ENCODE assay signal across 21 cellular contexts in the genomic region with DNA sequence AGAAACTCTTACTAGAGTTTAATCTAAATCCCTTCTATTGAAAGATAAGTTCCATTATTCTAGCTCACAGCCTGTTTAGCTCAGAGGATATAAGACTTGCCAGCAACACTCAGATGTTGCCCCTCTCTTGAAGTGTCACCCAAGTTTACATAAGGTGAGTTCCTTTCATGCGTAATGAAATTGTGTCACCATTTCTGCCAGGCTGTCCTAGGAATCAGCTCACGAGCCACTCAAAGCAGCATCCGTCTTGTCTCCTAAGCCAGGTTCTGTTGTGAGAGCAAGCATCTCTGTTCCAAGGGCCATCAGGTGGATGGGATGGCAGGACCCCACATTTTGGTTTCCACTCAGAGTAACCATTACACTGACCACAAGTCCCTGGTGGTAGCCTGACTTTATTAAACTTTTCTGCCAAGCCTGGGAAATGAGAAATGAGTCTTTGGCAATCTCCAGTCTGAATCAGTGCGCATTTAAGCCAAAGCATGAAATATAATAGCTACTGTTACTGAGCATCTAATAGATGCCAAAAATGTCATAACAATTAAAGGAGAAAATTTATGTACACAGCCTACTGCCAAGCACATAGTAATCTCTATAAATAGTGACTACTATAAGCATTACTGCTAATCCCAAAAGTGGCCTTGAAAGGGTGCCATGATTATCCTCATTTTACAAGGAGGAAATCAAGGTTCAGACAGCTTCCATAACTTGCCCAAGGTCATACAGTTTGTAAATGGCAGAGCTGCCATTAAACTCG.
DNase-seq lines count a peak whose midpoint lies in the region; ATAC-seq, FAIRE-seq and TF ChIP-seq lines count a peak whose summit lies in the region.
"Had no signal": no experiment of that assay in that cellular context is flagged by ENCODE, and none has a peak within 500 bp of the region (broad histone marks: within the 10 kb centered on the region; RNA-seq: fewer than 3 reads in every experiment).

No MANE protein-coding gene starts in this region.

- FAIRE-seq in K562 (lab: Jason Lieb, UNC), result no peak
- FAIRE-seq: GM12891, GM18507, RCC 7860 had no signal

- no peak for ATAC-seq in K562
- ATAC-seq in naive thymus-derived CD8-positive, alpha-beta T cell, result no peak

- H3K27me3 Mint-ChIP-seq in naive thymus-derived CD8-positive, alpha-beta T cell, result peaks cover 0 to 11% (median 8%) of the 10 kb centered on the region in 5 donors
- H3K27me3 Mint-ChIP-seq: B cell had no signal

- H3K4me1 ChIP-seq in K562 (replicated peaks in 1 of 2; ENCODE audit: control insufficient read depth in 2 of 2, insufficient read depth in 2 of 2, low read length in 2 of 2), result no peaks in the 10 kb centered on the region
- no peaks in the 10 kb centered on the region for H3K4me1 ChIP-seq in tibial artery

- H3K27me3 ChIP-seq in K562 (ENCODE audit: control insufficient read depth in 2 of 2, insufficient read depth in 2 of 2, low read length in 2 of 2), result no peaks in the 10 kb centered on the region
- peaks cover 0 to 3% of the 10 kb centered on the region in 2 donors for H3K27me3 ChIP-seq in tibial artery

- no peaks in the 10 kb centered on the region for H3K36me3 Mint-ChIP-seq in naive thymus-derived CD8-positive, alpha-beta T cell

- H4K20me1 ChIP-seq in K562 (replicated peaks; ENCODE audit: control insufficient read depth, insufficient read depth, low read length), result no peaks in the 10 kb centered on the region

- no peak overlapping the region for H2AFZ ChIP-seq in K562 (ENCODE audit: low read depth, low read length)

- POLR2A ChIA-PET in K562 (lab: Yijun Ruan, JAX), result no interaction called here
- POLR2A ChIA-PET in naive thymus-derived CD8-positive, alpha-beta T cell (lab: Charles Lee), result no interaction called here

- in situ Hi-C loops in K562 (cut with MboI), result no loop called here

- intact Hi-C loops in K562 (cut with micrococcal nuclease) (loop anchor here (5.0 kb wide), 1 partner anchor 49 kb away; no protein-coding TSS in a partner anchor), tibial artery (cut with DNase I; ENCODE audit: low total_unique reads) (no loop called here)

- CTCF ChIA-PET in K562 (lab: Yijun Ruan, JAX; ENCODE audit: low intra/inter-chr PET ratio), result no interaction called here

- no peak overlapping the region for H3K4me3 ChIP-seq in K562
- no peak overlapping the region for H3K4me3 ChIP-seq in retinal pigment epithelial cell (ENCODE audit: low read length)
- H3K4me3 ChIP-seq in tibial artery, result no peak overlapping the region

- DNase-seq in NCI-H2081 (lab: John Stamatoyannopoulos, UW) (peak; percentile 16 to 58), K562 (ENCODE audit: extremely low read depth in 1 of 4, low spot score in 3 of 4) (no peak), retinal pigment epithelial cell (ENCODE audit: low read depth) (peak; percentile 65), DMS114 treated with DMSO at 0.1 percent for 48 hours (lab: John Stamatoyannopoulos, UW; ENCODE audit: unreplicated experiment) (no peak), tibial artery (no peak)
- no peak for DNase-seq in naive thymus-derived CD8-positive, alpha-beta T cell
- DNase-seq: CD4-positive, alpha-beta T cell; GF-D8; HFFc6; Karpas-422; NCI-H1417 treated with DMSO at 0.1 percent for 48 hours; NCI-H1930; NCI-H2171 treated with DMSO at 0.1 percent for 48 hours; NCI-H510A; Right ventricle myocardium superior had no signal

- H3K9me3 ChIP-seq in K562 (replicated peaks; ENCODE audit: control insufficient read depth, insufficient read depth, low read depth, low read length) (no peaks in the 10 kb centered on the region), tibial artery (no peaks in the 10 kb centered on the region)

- H3K27ac ChIP-seq in K562 (ENCODE audit: extremely low read depth, low read depth, low read length) (no peak overlapping the region), tibial artery (no peak overlapping the region)

- H3K9me3 Mint-ChIP-seq in naive thymus-derived CD8-positive, alpha-beta T cell, result no peaks in the 10 kb centered on the region
- H3K9me3 Mint-ChIP-seq: CD4-positive, alpha-beta T cell; T-helper 1 cell treated with Interleukin-12 subunit alpha and Interleukin-12 subunit beta and Interleukin-4 antibody, amounts not matched to agents 30 μg/mL and 1 μg/mL, for 36 hours had no signal

- no peak for TF ChIP-seq EP300 in Ishikawa (IDR thresholded peaks at IDR 0.05; ENCODE audit: borderline replicate concordance)
- TF ChIP-seq EP300 in K562 (IDR thresholded peaks at IDR 0.05; ENCODE audit: low read length), result no peak

- TF ChIP-seq POLR2A in K562 (conservative IDR thresholded peaks at IDR 0.05), result no peak

- H3K4me1 Mint-ChIP-seq in naive thymus-derived CD8-positive, alpha-beta T cell, result no peaks in the 10 kb centered on the region
- H3K4me1 Mint-ChIP-seq: B cell had no signal

- BruUV-seq in K562 (replicated peaks; lab: Mats Ljungman, UMichigan), result no TSS peak

- H3K36me3 ChIP-seq in K562 (ENCODE audit: control insufficient read depth, insufficient read depth, low read length) (no peaks in the 10 kb centered on the region), tibial artery (no peaks in the 10 kb centered on the region)

- TF ChIP-seq RAD21 in Ishikawa (IDR thresholded peaks at IDR 0.05; ENCODE audit: low read depth) (no peak), K562 (CRISPR knock-in tag; conservative IDR thresholded peaks at IDR 0.05 in 1 of 2, IDR thresholded peaks at IDR 0.05 in 1 of 2) (no peak)

- 2% methylated on average over 5 of the region's 5 CpGs for WGBS in K562 (ENCODE audit: insufficient coverage, low coverage, missing lambda C conversion rate)

- H3K4me3 Mint-ChIP-seq in naive thymus-derived CD8-positive, alpha-beta T cell, result no peak overlapping the region
- H3K4me3 Mint-ChIP-seq: B cell; CD4-positive, alpha-beta T cell; HFFc6; T-helper 1 cell treated with Interleukin-12 subunit alpha and Interleukin-12 subunit beta and Interleukin-4 antibody, amounts not matched to agents 30 μg/mL and 1 μg/mL, for 36 hours had no signal

- H3K79me2 ChIP-seq in K562 (ENCODE audit: control insufficient read depth, insufficient read depth, low read length), result no peaks in the 10 kb centered on the region

- TF ChIP-seq CTCF in K562 (IDR thresholded peaks at IDR 0.05 in 2 of 3, conservative IDR thresholded peaks at IDR 0.05 in 1 of 3; ENCODE audit: insufficient read depth in 2 of 3, low read depth in 1 of 3, low read length in 3 of 3) (no peak), retinal pigment epithelial cell (conservative IDR thresholded peaks at IDR 0.05; ENCODE audit: low read depth, low read length) (no peak), tibial artery (IDR thresholded peaks at IDR 0.05) (no peak)

- no peak overlapping the region for H3K4me2 ChIP-seq in K562 (ENCODE audit: insufficient read depth, low read length)

- H3K9ac ChIP-seq in K562 (ENCODE audit: insufficient read depth in 1 of 2, low read depth in 2 of 2, low read length in 2 of 2), result no peak overlapping the region

- no peak overlapping the region for H3K27ac Mint-ChIP-seq in naive thymus-derived CD8-positive, alpha-beta T cell
- H3K27ac Mint-ChIP-seq: B cell; CD4-positive, alpha-beta T cell; HFFc6; T-helper 1 cell treated with Interleukin-12 subunit alpha and Interleukin-12 subunit beta and Interleukin-4 antibody, amounts not matched to agents 30 μg/mL and 1 μg/mL, for 36 hours had no signal

- H3K9me1 ChIP-seq in K562 (ENCODE audit: control insufficient read depth, insufficient read depth, low read length), result no peaks in the 10 kb centered on the region

TF ChIP-seq in Ishikawa, 13 proteins besides CTCF, POLR2A, EP300 and RAD21:
- TF ChIP-seq CEBPB (IDR thresholded peaks at IDR 0.05) (no peak), TCF12 (IDR thresholded peaks at IDR 0.05; ENCODE audit: low read depth) (no peak), FOXM1 (IDR thresholded peaks at IDR 0.05; ENCODE audit: borderline replicate concordance, low read depth) (no peak), ZBTB7A (IDR thresholded peaks at IDR 0.05; ENCODE audit: low read depth) (no peak), NFIC (IDR thresholded peaks at IDR 0.05) (peak; percentile 59; the same call in 1 of the 2 replicates), EGR1 (IDR thresholded peaks at IDR 0.05) (no peak)
- TF ChIP-seq, protein P1, sequence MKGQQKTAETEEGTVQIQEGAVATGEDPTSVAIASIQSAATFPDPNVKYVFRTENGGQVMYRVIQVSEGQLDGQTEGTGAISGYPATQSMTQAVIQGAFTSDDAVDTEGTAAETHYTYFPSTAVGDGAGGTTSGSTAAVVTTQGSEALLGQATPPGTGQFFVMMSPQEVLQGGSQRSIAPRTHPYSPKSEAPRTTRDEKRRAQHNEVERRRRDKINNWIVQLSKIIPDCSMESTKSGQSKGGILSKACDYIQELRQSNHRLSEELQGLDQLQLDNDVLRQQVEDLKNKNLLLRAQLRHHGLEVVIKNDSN (IDR thresholded peaks at IDR 0.05), result no peak

TF ChIP-seq in K562, 482 proteins besides CTCF, POLR2A, EP300 and RAD21 (continues in another document):
- TF ChIP-seq, protein P2, sequence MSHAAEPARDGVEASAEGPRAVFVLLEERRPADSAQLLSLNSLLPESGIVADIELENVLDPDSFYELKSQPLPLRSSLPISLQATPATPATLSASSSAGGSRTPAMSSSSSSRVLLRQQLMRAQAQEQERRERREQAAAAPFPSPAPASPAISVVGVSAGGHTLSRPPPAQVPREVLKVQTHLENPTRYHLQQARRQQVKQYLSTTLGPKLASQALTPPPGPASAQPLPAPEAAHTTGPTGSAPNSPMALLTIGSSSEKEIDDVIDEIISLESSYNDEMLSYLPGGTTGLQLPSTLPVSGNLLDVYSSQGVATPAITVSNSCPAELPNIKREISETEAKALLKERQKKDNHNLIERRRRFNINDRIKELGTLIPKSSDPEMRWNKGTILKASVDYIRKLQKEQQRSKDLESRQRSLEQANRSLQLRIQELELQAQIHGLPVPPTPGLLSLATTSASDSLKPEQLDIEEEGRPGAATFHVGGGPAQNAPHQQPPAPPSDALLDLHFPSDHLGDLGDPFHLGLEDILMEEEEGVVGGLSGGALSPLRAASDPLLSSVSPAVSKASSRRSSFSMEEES (CRISPR knock-in tag; IDR thresholded peaks at IDR 0.05), result no peak
- TF ChIP-seq RBM25 (IDR thresholded peaks at IDR 0.05; ENCODE audit: low read depth, low read length, severe bottlenecking) (no peak), NFYB (IDR thresholded peaks at IDR 0.05; ENCODE audit: extremely low read depth, insufficient read length) (no peak), IRF2 (CRISPR knock-in tag; IDR thresholded peaks at IDR 0.05) (peak; percentile 65; the same call in 1 of the 2 replicates), CCAR2 (IDR thresholded peaks at IDR 0.05; ENCODE audit: low read depth, low read length) (no peak)
- TF ChIP-seq, protein P3, sequence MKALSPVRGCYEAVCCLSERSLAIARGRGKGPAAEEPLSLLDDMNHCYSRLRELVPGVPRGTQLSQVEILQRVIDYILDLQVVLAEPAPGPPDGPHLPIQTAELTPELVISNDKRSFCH (CRISPR knock-in tag; IDR thresholded peaks at IDR 0.05), result 0 out of 2 replicates have a peak, but pooled peaks have one; percentile 21
- TF ChIP-seq, protein P3 (tag; IDR thresholded peaks at IDR 0.05), result no peak

Comparison
In these comparisons a context has a peak if more than half of its experiments do, and no peak if none do; other contexts are left out.
1. DNase-seq: peak in NCI-H2081 (2 of 2) and retinal pigment epithelial cell (single experiment); none in K562 (0 of 4), DMS114 treated with DMSO at 0.1 percent for 48 hours (single experiment), naive thymus-derived CD8-positive, alpha-beta T cell (0 of 10) and tibial artery (0 of 2).